29 cellular contexts compared by ENCODE assay signal in genomic region chr11:60609632-60610031, GRCh38.
"Had no signal": no experiment of that assay in that cellular context is flagged by ENCODE, and none has a peak within 500 bp of the region (broad histone marks: within the 10 kb centered on the region; RNA-seq: fewer than 3 reads in every experiment).

No MANE protein-coding gene starts in this region.

- H3K36me3 ChIP-seq: brain microvascular endothelial cell, heart left ventricle had no signal

- FAIRE-seq: astrocyte, bronchial epithelial cell, frontal cortex had no signal

- H3K36me3 Mint-ChIP-seq: activated naive CD8-positive, alpha-beta T cell had no signal

- H3K9me3 Mint-ChIP-seq: activated CD8-positive, alpha-beta T cell treated with anti-CD3 and anti-CD28 coated beads for 36 hours; activated T-cell treated with anti-CD3 and anti-CD28 coated beads, Interleukin-2, amount 50 U/mL, for 4 hours; activated T-helper 17 cell treated with anti-CD3 and anti-CD28 coated beads, Interleukin-2, amount 50 U/mL, for 72 hours; central memory CD8-positive, alpha-beta T cell; dendritic cell treated with granulocyte-macrophage colony-stimulating factor and Interleukin-4, amounts not matched to agents 40 ng/mL and 50 ng/mL, for 4 days; endodermal cell had no signal

- DNase-seq: activated CD4-positive, alpha-beta T cell treated with anti-CD3 and anti-CD28 coated beads for 4 hours; activated CD4-positive, alpha-beta T cell treated with anti-CD3 and anti-CD28 coated beads, Interleukin-2, amount 50 U/mL, for 1 hour; activated CD4-positive, alpha-beta T cell treated with anti-CD3 and anti-CD28 coated beads, Interleukin-2, amount 50 U/mL, for 48 hours; activated CD4-positive, CD25-positive, alpha-beta regulatory T cell; activated CD4-positive, CD25-positive, alpha-beta regulatory T cell treated with anti-CD3 and anti-CD28 coated beads, Interleukin-2, amount 50 U/mL, for 72 hours; activated CD8-positive, alpha-beta memory T cell treated with anti-CD3 and anti-CD28 coated beads for 24 hours; activated CD8-positive, alpha-beta T cell treated with anti-CD3 and anti-CD28 coated beads for 36 hours; activated effector memory CD4-positive, alpha-beta T cell treated with Interleukin-2 at 50 U/mL for 16 hours; activated gamma-delta T cell treated with Interleukin-2 at 50 U/mL for 16 hours; activated naive CD4-positive, alpha-beta T cell treated with anti-CD3 and anti-CD28 coated beads, Interleukin-2, amount 50 U/mL, for 16 hours; activated naive CD4-positive, alpha-beta T cell treated with Interleukin-2 at 50 U/mL for 16 hours; activated T-cell treated with anti-CD3 and anti-CD28 coated beads, Interleukin-2, amount 50 U/mL, for 4 hours; amniotic stem cell; anterior cingulate cortex; brain microvascular endothelial cell; dorsolateral prefrontal cortex; effector memory CD4-positive, alpha-beta T cell; endodermal cell; foreskin fibroblast; heart left ventricle had no signal

- ATAC-seq: activated CD8-positive, alpha-beta T cell treated with anti-CD3 and anti-CD28 coated beads for 36 hours; activated T-cell treated with anti-CD3 and anti-CD28 coated beads, Interleukin-2, amount 50 U/mL, for 4 hours; activated T-helper 17 cell treated with anti-CD3 and anti-CD28 coated beads, Interleukin-2, amount 50 U/mL, for 72 hours; esophagus mucosa; heart left ventricle had no signal

- H3K4me1 Mint-ChIP-seq: activated T-helper 17 cell treated with anti-CD3 and anti-CD28 coated beads, Interleukin-2, amount 50 U/mL, for 72 hours; central memory CD8-positive, alpha-beta T cell; endodermal cell had no signal

- H3K27me3 ChIP-seq: brain microvascular endothelial cell had no signal

- H3K27ac ChIP-seq: brain microvascular endothelial cell, coronary artery, dorsolateral prefrontal cortex, heart left ventricle had no signal

- H3K9me3 ChIP-seq: heart left ventricle had no signal

- H3K27ac Mint-ChIP-seq: activated CD8-positive, alpha-beta T cell treated with anti-CD3 and anti-CD28 coated beads for 36 hours; activated naive CD8-positive, alpha-beta T cell; activated T-helper 17 cell treated with anti-CD3 and anti-CD28 coated beads, Interleukin-2, amount 50 U/mL, for 72 hours; dendritic cell treated with granulocyte-macrophage colony-stimulating factor and Interleukin-4, amounts not matched to agents 40 ng/mL and 50 ng/mL, for 4 days; endodermal cell had no signal

- H3K4me3 ChIP-seq: coronary artery, dorsolateral prefrontal cortex, heart left ventricle had no signal

- H3K4me1 ChIP-seq: heart left ventricle had no signal

- H3K4me3 Mint-ChIP-seq: activated CD8-positive, alpha-beta T cell treated with anti-CD3 and anti-CD28 coated beads for 36 hours; activated naive CD8-positive, alpha-beta T cell; activated T-cell treated with anti-CD3 and anti-CD28 coated beads, Interleukin-2, amount 50 U/mL, for 4 hours; activated T-helper 17 cell treated with anti-CD3 and anti-CD28 coated beads, Interleukin-2, amount 50 U/mL, for 72 hours; central memory CD8-positive, alpha-beta T cell; dendritic cell treated with granulocyte-macrophage colony-stimulating factor and Interleukin-4, amounts not matched to agents 40 ng/mL and 50 ng/mL, for 4 days; endodermal cell had no signal
